In the genomic region with DNA sequence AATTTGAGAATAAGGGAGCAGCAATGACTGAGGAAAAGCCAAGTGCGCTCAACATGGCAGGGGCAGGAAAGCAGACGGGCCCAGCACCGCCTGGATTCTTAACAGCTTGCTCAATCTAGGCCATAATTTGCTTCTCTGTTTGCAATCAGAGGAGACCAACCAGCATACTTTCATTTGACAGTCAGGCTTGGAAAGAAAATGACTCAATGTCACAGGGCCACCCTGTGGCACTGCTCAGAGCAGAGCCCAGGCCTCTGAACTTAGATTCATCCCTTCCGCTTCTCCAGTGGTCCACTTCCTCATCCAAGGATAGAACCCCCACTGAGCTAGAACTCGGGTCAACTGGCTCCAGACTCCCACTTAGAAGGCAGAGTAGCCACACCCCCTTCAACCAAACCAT, we compare ENCODE assay signal across 7 cellular contexts.
A peak's percentile ranks its signal among the peaks of the same experiment; 100 is the strongest.
DNase-seq lines count a peak whose midpoint lies in the region; TF ChIP-seq lines count a peak whose summit lies in the region.
"Not testable (repeated sequence)": the region's sequence is repeated elsewhere in the genome, so short reads cannot be mapped to it uniquely, and the experiment has no call there.

No MANE protein-coding gene starts in this region.

- H3K4me1 ChIP-seq in GM23248 (ENCODE audit: insufficient read depth), result peaks cover 14% of the 10 kb centered on the region
- not testable (repeated sequence) for H3K4me1 ChIP-seq in adipocyte (ENCODE audit: control insufficient read depth, insufficient read depth, low read length); smooth muscle cell (ENCODE audit: low read depth)

- H3K4me3 ChIP-seq in GM23248; adipocyte (ENCODE audit: low read length); smooth muscle cell: not testable (repeated sequence)

- 55 to 56% methylated on average over 5 of the region's 5 CpGs for WGBS in GM23248 (ENCODE audit: low coverage in 1 of 2, low lambda C conversion rate in 2 of 2, missing lambda C conversion rate in 2 of 2), 2 experiments
- WGBS in smooth muscle cell (ENCODE audit: low lambda C conversion rate), result 60% methylated on average over 5 of the region's 5 CpGs

- not testable (repeated sequence) for H3K79me2 ChIP-seq in GM23248 (ENCODE audit: insufficient read depth); smooth muscle cell (ENCODE audit: low read depth)

- not testable (repeated sequence) for H3K9me2 ChIP-seq in GM23248 (ENCODE audit: insufficient read depth)

- H3K9me3 ChIP-seq in GM23248 (ENCODE audit: low read depth); adipocyte (ENCODE audit: control insufficient read depth, low read length); smooth muscle cell (replicated peaks; ENCODE audit: low read depth): not testable (repeated sequence)

- DNase-seq in AG20443 (ENCODE audit: low spot score) (peak; percentile 14), GM23248 (peak; percentile 34), MV-4-11 (lab: John Stamatoyannopoulos, UW) (peak; percentile 92), adipocyte (ENCODE audit: low read depth) (peak; percentile 1), fibroblast of peridontal ligament (ENCODE audit: extremely low read depth) (peak; percentile 22), myocyte (ENCODE audit: low read depth) (peak; percentile 15)
- DNase-seq in smooth muscle cell (lab: John Stamatoyannopoulos, UW; ENCODE audit: unreplicated experiment), result not testable (repeated sequence)

- H3K9ac ChIP-seq in GM23248; adipocyte (ENCODE audit: low read length); smooth muscle cell (ENCODE audit: low read depth): not testable (repeated sequence)

- in situ Hi-C loops in GM23248 (cut with MboI), result not testable (repeated sequence)

- not testable (repeated sequence) for TF ChIP-seq CTCF in smooth muscle cell (IDR thresholded peaks at IDR 0.05; ENCODE audit: borderline replicate concordance, insufficient read depth, poor library complexity, severe bottlenecking)

- H4K20me1 ChIP-seq in GM23248 (ENCODE audit: insufficient read depth), result not testable (repeated sequence)
- peaks cover 13% of the 10 kb centered on the region for H4K20me1 ChIP-seq in smooth muscle cell (ENCODE audit: low read depth)

- H3K36me3 ChIP-seq in GM23248 (ENCODE audit: low read depth) (peaks cover 25% of the 10 kb centered on the region), adipocyte (ENCODE audit: control insufficient read depth, insufficient read depth, low read length, severe bottlenecking) (peaks cover 34% of the 10 kb centered on the region)
- not testable (repeated sequence) for H3K36me3 ChIP-seq in smooth muscle cell (ENCODE audit: low read depth)

- not testable (repeated sequence) for H3K4me2 ChIP-seq in GM23248 (ENCODE audit: unreplicated experiment); smooth muscle cell

- not testable (repeated sequence) for H3K27me3 ChIP-seq in GM23248 (replicated peaks; ENCODE audit: insufficient read depth); adipocyte (replicated peaks; ENCODE audit: control insufficient read depth, insufficient read depth, low read length); smooth muscle cell (ENCODE audit: low read depth)

- H3F3A ChIP-seq in GM23248 (ENCODE audit: insufficient read depth), result peaks cover 37% of the 10 kb centered on the region
- peaks cover 10% of the 10 kb centered on the region for H3F3A ChIP-seq in smooth muscle cell (ENCODE audit: low read depth)

- H3K27ac ChIP-seq in GM23248, result 0 out of 2 replicates have a peak overlapping the region, but pooled peaks have one; percentile 15
- peak overlapping the region; percentile 51 for H3K27ac ChIP-seq in smooth muscle cell (ENCODE audit: low read depth)

- not testable (repeated sequence) for H2AFZ ChIP-seq in GM23248; smooth muscle cell (ENCODE audit: low read depth)
